Comparison of ENCODE assay signal across 21 cellular contexts in genomic region chr2:23615216-23616020, GRCh38.
DNase-seq lines count a peak whose midpoint lies in the region; ATAC-seq, FAIRE-seq and TF ChIP-seq lines count a peak whose summit lies in the region.
"Had no signal": no experiment of that assay in that cellular context is flagged by ENCODE, and none has a peak within 500 bp of the region (broad histone marks: within the 10 kb centered on the region; RNA-seq: fewer than 3 reads in every experiment).

No MANE protein-coding gene starts in this region.

- H3K9me3 ChIP-seq in left ventricle myocardium inferior (replicated peaks), result peaks cover 21% of the 10 kb centered on the region
- no peaks in the 10 kb centered on the region for H3K9me3 ChIP-seq in kidney (ENCODE audit: control insufficient read depth in 1 of 2, low read length in 2 of 2)
- H3K9me3 ChIP-seq in gastrocnemius medialis, result no peaks in the 10 kb centered on the region
- no peaks in the 10 kb centered on the region for H3K9me3 ChIP-seq in testis
- H3K9me3 ChIP-seq in Peyer's patch, result peaks cover 0 to 3% (median 0%) of the 10 kb centered on the region in 4 donors
- H3K9me3 ChIP-seq in colonic mucosa, result no peaks in the 10 kb centered on the region

- 83 to 87% methylated on average over 15 to 20 of the region's 20 CpGs for WGBS in testis, 2 donors

- H3K9ac ChIP-seq in kidney (ENCODE audit: low read length in 2 of 2) (no peak overlapping the region), colonic mucosa (ENCODE audit: low read depth in 2 of 2, low read length in 2 of 2) (no peak overlapping the region)

- H3K36me3 ChIP-seq in left ventricle myocardium inferior (no peaks in the 10 kb centered on the region), kidney (ENCODE audit: control insufficient read depth in 1 of 2, insufficient read depth in 2 of 2, low read length in 2 of 2) (no peaks in the 10 kb centered on the region), gastrocnemius medialis (peaks cover 0 to 7% of the 10 kb centered on the region in 2 donors), testis (ENCODE audit: low read depth, missing control alignments) (no peaks in the 10 kb centered on the region), Peyer's patch (no peaks in the 10 kb centered on the region), colonic mucosa (no peaks in the 10 kb centered on the region)

- TF ChIP-seq POLR2A in gastrocnemius medialis (IDR thresholded peaks at IDR 0.05) (no peak), testis (IDR thresholded peaks at IDR 0.05) (no peak), Peyer's patch (IDR thresholded peaks at IDR 0.05) (no peak)

- intact Hi-C loops in Right ventricle myocardium inferior (cut with DNase I), result no loop called here
- intact Hi-C loops in left ventricle myocardium inferior (cut with micrococcal nuclease), result no loop called here
- intact Hi-C loops in kidney (cut with DNase I), result no loop called here
- intact Hi-C loops in gastrocnemius medialis (cut with DNase I; ENCODE audit: low total_unique reads), result loop anchor here (2.0 to 5.0 kb wide), 2 partner anchors 91 to 233 kb away; no protein-coding TSS in a partner anchor
- intact Hi-C loops in testis (cut with DNase I; ENCODE audit: low total_unique reads), result no loop called here
- intact Hi-C loops in colonic mucosa (cut with DNase I), result no loop called here

- ATAC-seq in Right ventricle myocardium inferior, result no peak
- ATAC-seq in gastrocnemius medialis, result no peak
- no peak for ATAC-seq in GM18870 (IDR thresholded peaks at IDR 0.05; ENCODE audit: unreplicated experiment)
- ATAC-seq: CD8-positive, alpha-beta T cell had no signal

- H3K27me3 ChIP-seq in left ventricle myocardium inferior (ENCODE audit: low read depth) (no peaks in the 10 kb centered on the region), gastrocnemius medialis (no peaks in the 10 kb centered on the region), testis (no peaks in the 10 kb centered on the region), Peyer's patch (no peaks in the 10 kb centered on the region), colonic mucosa (no peaks in the 10 kb centered on the region)

- no peak overlapping the region for H3K4me3 ChIP-seq in left ventricle myocardium inferior
- H3K4me3 ChIP-seq in kidney (ENCODE audit: low read length in 2 of 2), result no peak overlapping the region
- H3K4me3 ChIP-seq in gastrocnemius medialis, result no peak overlapping the region
- H3K4me3 ChIP-seq in testis, result no peak overlapping the region
- H3K4me3 ChIP-seq in Peyer's patch, result no peak overlapping the region
- no peak overlapping the region for H3K4me3 ChIP-seq in colonic mucosa

- TF ChIP-seq CTCF in left ventricle myocardium inferior (IDR thresholded peaks at IDR 0.05; ENCODE audit: borderline replicate concordance) (no peak), kidney (IDR thresholded peaks at IDR 0.05; ENCODE audit: borderline replicate concordance, extremely low read depth, insufficient read depth) (no peak), gastrocnemius medialis (IDR thresholded peaks at IDR 0.05 in 4 of 5, conservative IDR thresholded peaks at IDR 0.05 in 1 of 5) (no peak), testis (IDR thresholded peaks at IDR 0.05) (no peak), Peyer's patch (IDR thresholded peaks at IDR 0.05) (no peak), colonic mucosa (IDR thresholded peaks at IDR 0.05) (no peak)

- H3K27ac ChIP-seq in left ventricle myocardium inferior (replicated peaks), result no peak overlapping the region
- H3K27ac ChIP-seq in kidney (ENCODE audit: low read depth in 2 of 2, low read length in 2 of 2), result no peak overlapping the region
- H3K27ac ChIP-seq in gastrocnemius medialis, result peak overlapping the region; percentile 61 to 76 (median 67)
- H3K27ac ChIP-seq in testis, result no peak overlapping the region
- peak overlapping the region in 1 of 4 donors; percentile 88 for H3K27ac ChIP-seq in Peyer's patch
- H3K27ac ChIP-seq in colonic mucosa, result no peak overlapping the region

- FAIRE-seq in kidney (lab: Jason Lieb, UNC), result no peak
- FAIRE-seq: RCC 7860 had no signal

- peaks cover 35% of the 10 kb centered on the region for H3K4me1 ChIP-seq in left ventricle myocardium inferior
- H3K4me1 ChIP-seq in kidney (ENCODE audit: control insufficient read depth in 1 of 2, insufficient read depth in 1 of 2, low read depth in 1 of 2, low read length in 2 of 2), result peaks cover 0 to 2% of the 10 kb centered on the region in 2 donors
- peaks cover 15 to 17% of the 10 kb centered on the region in 2 donors for H3K4me1 ChIP-seq in gastrocnemius medialis
- H3K4me1 ChIP-seq in testis, result peaks cover under 1% of the 10 kb centered on the region
- H3K4me1 ChIP-seq in Peyer's patch, result peaks cover 0 to 18% (median 0%) of the 10 kb centered on the region in 4 donors
- H3K4me1 ChIP-seq in colonic mucosa, result no peaks in the 10 kb centered on the region

- DNase-seq in Right ventricle myocardium inferior (ENCODE audit: missing footprints), result peak; percentile 48
- no peak for DNase-seq in left ventricle myocardium inferior
- DNase-seq in kidney, result peak; percentile 48
- DNase-seq in gastrocnemius medialis, result no peak
- no peak for DNase-seq in testis
- no peak for DNase-seq in Peyer's patch
- DNase-seq in colonic mucosa, result no peak
- DNase-seq: activated naive CD4-positive, alpha-beta T cell treated with anti-CD3 and anti-CD28 coated beads for 36 hours; amygdala; CD8-positive, alpha-beta T cell; effector memory CD4-positive, alpha-beta T cell; foreskin melanocyte; GOT3; IMR-90; NCI-H1092; NCI-H1930; nucleus accumbens; SW 1271; T-helper 9 cell had no signal

- in situ Hi-C loops in gastrocnemius medialis (cut with MboI; ENCODE audit: low sequenced_read_pairs in 4 of 4), result no loop called here

Comparison
In these comparisons a context has a peak if more than half of its experiments do, and no peak if none do; other contexts are left out.
1. DNase-seq: peak in Right ventricle myocardium inferior (single experiment) and kidney (single experiment); none in left ventricle myocardium inferior (single experiment), gastrocnemius medialis (0 of 2), testis (single experiment), Peyer's patch (0 of 3) and colonic mucosa (single experiment).
2. H3K27ac ChIP-seq: peak in gastrocnemius medialis (4 of 4); none in left ventricle myocardium inferior (single experiment), kidney (0 of 2), testis (0 of 2) and colonic mucosa (single experiment).